9 cellular contexts compared by ENCODE assay signal in genomic region chr18:5294113-5294617, GRCh38. TPM values are rescaled to one million over a fixed set of nuclear protein-coding genes. Genes with fewer than 3 reads are reported as not detected.
A peak's percentile ranks its signal among the peaks of the same experiment; 100 is the strongest.
DNase-seq lines count a peak whose midpoint lies in the region; ATAC-seq, FAIRE-seq and TF ChIP-seq lines count a peak whose summit lies in the region.
"Had no signal": no experiment of that assay in that cellular context is flagged by ENCODE, and none has a peak within 500 bp of the region (broad histone marks: within the 10 kb centered on the region; RNA-seq: fewer than 3 reads in every experiment).

No MANE protein-coding gene starts in this region.

- H3K9me3 ChIP-seq in SU-DHL-6 (ENCODE audit: insufficient read depth, low read length) (no peaks in the 10 kb centered on the region), H1 (ENCODE audit: insufficient read depth in 2 of 2, low read depth in 1 of 2, low read length in 1 of 2) (no peaks in the 10 kb centered on the region), transverse colon (no peaks in the 10 kb centered on the region)

- no peak for TF ChIP-seq RAD21 in H1 (IDR thresholded peaks at IDR 0.05 in 1 of 2, conservative IDR thresholded peaks at IDR 0.05 in 1 of 2; ENCODE audit: low read depth in 2 of 2, low read length in 2 of 2)

- H3K79me2 ChIP-seq in SU-DHL-6 (ENCODE audit: insufficient read depth, low read length) (peaks cover 21% of the 10 kb centered on the region), H1 (ENCODE audit: control insufficient read depth in 1 of 2, insufficient read depth in 2 of 2, low read length in 2 of 2) (peaks cover 0 to 7% of the 10 kb centered on the region in 2 experiments; a peak in 2 of 4 replicates)

- no peak overlapping the region for H2BK12ac ChIP-seq in H1 (ENCODE audit: low read depth, low read length)

- no peak overlapping the region for H2BK120ac ChIP-seq in H1 (replicated peaks; ENCODE audit: low read depth, low read length)

- POLR2A ChIA-PET in H1 (lab: Charles Lee; ENCODE audit: partially characterized antibody): interaction anchor here (1.0 to 3.3 kb wide), 6 partner anchors 10 to 211 kb away, joined by 3 to 21 read pairs (median 10); no protein-coding TSS in a partner anchor

- no peak overlapping the region for H2BK20ac ChIP-seq in H1 (ENCODE audit: low read length)

- H3K9ac ChIP-seq in SU-DHL-6 (ENCODE audit: low read length): peak overlapping the region; percentile 79
- peak overlapping the region; percentile 74 to 94 (median 90) for H3K9ac ChIP-seq in H1 (replicated peaks in 1 of 4; ENCODE audit: extremely low read depth in 1 of 4, low read depth in 3 of 4, low read length in 3 of 4)

- H4K91ac ChIP-seq in H1 (replicated peaks; ENCODE audit: insufficient read length, low read length): no peak overlapping the region

- peak overlapping the region; percentile 86; the same call in 1 of the 2 replicates for H3K27ac ChIP-seq in SU-DHL-6 (ENCODE audit: low read depth, low read length)
- no peak overlapping the region; the same call in 1 of the 2 replicates for H3K27ac ChIP-seq in H1 (ENCODE audit: low read depth, low read length)
- peak overlapping the region; percentile 97 to 99 (median 98) for H3K27ac ChIP-seq in transverse colon

- no peak for TF ChIP-seq CTCF in SU-DHL-6 (IDR thresholded peaks at IDR 0.05; ENCODE audit: insufficient read depth, low read length, poor library complexity, severe bottlenecking)
- no peak for TF ChIP-seq CTCF in H1 (IDR thresholded peaks at IDR 0.05; ENCODE audit: control extremely low read depth in 1 of 3, insufficient read depth in 1 of 3, low read depth in 1 of 3, low read length in 3 of 3)
- TF ChIP-seq CTCF in transverse colon (IDR thresholded peaks at IDR 0.05): no peak

- H2BK15ac ChIP-seq in H1 (ENCODE audit: low read length): no peak overlapping the region

- H3K27me3 ChIP-seq in SU-DHL-6 (ENCODE audit: low read length) (no peaks in the 10 kb centered on the region), H1 (replicated peaks in 1 of 4; ENCODE audit: control insufficient read depth in 3 of 4, extremely low read depth in 1 of 4, insufficient read depth in 3 of 4, low read length in 3 of 4) (peaks cover 0 to 16% (median 9%) of the 10 kb centered on the region in 4 experiments; a peak in 6 of 7 replicates), transverse colon (no peaks in the 10 kb centered on the region)

- no peak for FAIRE-seq in H1 (lab: Jason Lieb, UNC)
- FAIRE-seq: endometrium had no signal

- no peaks in the 10 kb centered on the region for H3K79me1 ChIP-seq in H1 (ENCODE audit: low read depth, low read length)

- peak overlapping the region; percentile 86 for H3K4me3 Mint-ChIP-seq in natural killer cell treated with Interleukin-12 subunit alpha and Interleukin-12 subunit beta and Interleukin-15 and Interleukin-18, amount 100 ng/mL, for 72 hours

- CTCF ChIA-PET in H1 (lab: Charles Lee; ENCODE audit: partially characterized antibody): interaction anchor here (1.0 to 1.7 kb wide), 4 partner anchors 10 to 221 kb away, joined by 4 read pairs; no protein-coding TSS in a partner anchor

- in situ Hi-C loops in transverse colon (cut with MboI; ENCODE audit: low pct_ligation_motif_present in 1 of 4, low pct_unique_long_range_greater_than_20kb in 1 of 4, low sequenced_read_pairs in 3 of 4): loop anchor here in 1 of 4 donors (10.0 kb wide), 1 partner anchor 59 kb away; no protein-coding TSS in a partner anchor

- no peak overlapping the region for H2AK5ac ChIP-seq in H1 (ENCODE audit: low read depth, low read length)

- H3K9me3 Mint-ChIP-seq in natural killer cell treated with Interleukin-12 subunit alpha and Interleukin-12 subunit beta and Interleukin-15 and Interleukin-18, amount 100 ng/mL, for 72 hours: no peaks in the 10 kb centered on the region

- H3K4me3 ChIP-seq in SU-DHL-6 (ENCODE audit: insufficient read depth, low read length, poor library complexity, severe bottlenecking) (peak overlapping the region; percentile 69), H1 (ENCODE audit: extremely low read depth in 1 of 4, insufficient read depth in 2 of 4, low read depth in 3 of 4, low read length in 4 of 4) (peak overlapping the region; percentile 81 to 90 (median 84)), transverse colon (peak overlapping the region; percentile 80 to 94 (median 86))

- H3K27ac Mint-ChIP-seq in natural killer cell treated with Interleukin-12 subunit alpha and Interleukin-12 subunit beta and Interleukin-15 and Interleukin-18, amount 100 ng/mL, for 72 hours: peak overlapping the region; percentile 85 to 90

- H2AFZ ChIP-seq in SU-DHL-6 (ENCODE audit: low read depth, low read length, severe bottlenecking) (no peak overlapping the region), H1 (ENCODE audit: low read length) (peak overlapping the region; percentile 48; the same call in 1 of the 2 replicates)

- TF ChIP-seq POLR2A in H1 (IDR thresholded peaks at IDR 0.05; ENCODE audit: control extremely low read depth in 1 of 2, low read depth in 2 of 2, low read length in 2 of 2) (no peak), transverse colon (IDR thresholded peaks at IDR 0.05) (no peak)

- peaks cover 0 to 3% of the 10 kb centered on the region in 2 donors for H3K27me3 Mint-ChIP-seq in natural killer cell treated with Interleukin-12 subunit alpha and Interleukin-12 subunit beta and Interleukin-15 and Interleukin-18, amount 100 ng/mL, for 72 hours

- peaks cover 15% of the 10 kb centered on the region for H3K36me3 Mint-ChIP-seq in natural killer cell treated with Interleukin-12 subunit alpha and Interleukin-12 subunit beta and Interleukin-15 and Interleukin-18, amount 100 ng/mL, for 72 hours

- intact Hi-C loops in transverse colon (cut with DNase I; ENCODE audit: low total_unique reads): loop anchor here (10.0 kb wide), 1 partner anchor 59 kb away; no protein-coding TSS in a partner anchor

- H3K4me2 ChIP-seq in SU-DHL-6 (ENCODE audit: low read depth, low read length, poor library complexity, severe bottlenecking) (peak overlapping the region; percentile 83), H1 (ENCODE audit: insufficient read depth in 1 of 2, low read depth in 2 of 2, low read length in 2 of 2) (peak overlapping the region; percentile 73 to 95)

- H3K36me3 ChIP-seq in SU-DHL-6 (ENCODE audit: low read length): peaks cover 12% of the 10 kb centered on the region; the same call in 1 of the 2 replicates
- H3K36me3 ChIP-seq in H1 (ENCODE audit: control insufficient read depth in 2 of 4, insufficient read depth in 4 of 4, low read length in 3 of 4): peaks cover 2 to 17% (median 14%) of the 10 kb centered on the region in 4 experiments; a peak in 6 of 8 replicates
- peaks cover 0 to 10% (median 5%) of the 10 kb centered on the region in 4 donors for H3K36me3 ChIP-seq in transverse colon

- H3F3A ChIP-seq in SU-DHL-6 (ENCODE audit: insufficient read depth): peaks cover 5% of the 10 kb centered on the region; the same call in 1 of the 2 replicates

- no peak overlapping the region for H2BK5ac ChIP-seq in H1 (ENCODE audit: low read depth, low read length)

- H3K4ac ChIP-seq in H1 (replicated peaks; ENCODE audit: insufficient read length, low read depth, low read length): no peak overlapping the region

- peak overlapping the region; percentile 89; the same call in 1 of the 2 replicates for H4K8ac ChIP-seq in H1 (ENCODE audit: extremely low read depth, insufficient read depth, low read length)

- ATAC-seq in natural killer cell treated with Interleukin-12 subunit alpha and Interleukin-12 subunit beta and Interleukin-15 and Interleukin-18, amount 100 ng/mL, for 72 hours: no peak

- H3K23me2 ChIP-seq in H1 (ENCODE audit: low read depth, low read length): peaks cover 4% of the 10 kb centered on the region; the same call in 1 of the 2 replicates

- no peaks in the 10 kb centered on the region for H4K20me1 ChIP-seq in SU-DHL-6 (ENCODE audit: low read depth, low read length)
- H4K20me1 ChIP-seq in H1 (replicated peaks in 1 of 2; ENCODE audit: control insufficient read depth in 1 of 2, insufficient read depth in 2 of 2, low read length in 2 of 2): no peaks in the 10 kb centered on the region

- H3K56ac ChIP-seq in H1 (replicated peaks; ENCODE audit: insufficient read length, low read depth, low read length): no peak overlapping the region

- no peak overlapping the region; the same call in 1 of the 2 replicates for H3K18ac ChIP-seq in H1 (ENCODE audit: extremely low read depth, low read length)

- no peak overlapping the region for H3K23ac ChIP-seq in H1 (ENCODE audit: insufficient read length)

- 49% methylated on average over 8 of the region's 9 CpGs; no CpG with 5 or more reads in 1 of the 2 experiments for WGBS in H1 (ENCODE audit: extremely low coverage in 1 of 2, insufficient coverage in 1 of 2, insufficient read length in 1 of 2, insufficient replicate concordance in 2 of 2, low coverage in 1 of 2, low lambda C conversion rate in 2 of 2, missing lambda C conversion rate in 1 of 2), 2 experiments
- WGBS in transverse colon (ENCODE audit: low coverage in 1 of 2), 2 donors: 31% methylated on average over 9 of the region's 9 CpGs; no CpG with 5 or more reads in 1 of the 2 donors

- peaks cover 30 to 33% of the 10 kb centered on the region in 2 donors for H3K4me1 Mint-ChIP-seq in natural killer cell treated with Interleukin-12 subunit alpha and Interleukin-12 subunit beta and Interleukin-15 and Interleukin-18, amount 100 ng/mL, for 72 hours (ENCODE audit: low read depth in 2 of 2)

- DNase-seq in SIG-M5 treated with dmso at 0.1 percent for 504 hours (lab: John Stamatoyannopoulos, UW; ENCODE audit: unreplicated experiment) (peak; percentile 31), SIG-M5 (lab: John Stamatoyannopoulos, UW) (no peak), H1 (ENCODE audit: low read depth in 1 of 2, low spot score in 2 of 2) (no peak), transverse colon (peak; percentile 73), NCI-H1436 (lab: John Stamatoyannopoulos, UW) (no peak), islet precursor cell (no peak)
- no peak for DNase-seq in natural killer cell treated with Interleukin-12 subunit alpha and Interleukin-12 subunit beta and Interleukin-15 and Interleukin-18, amount 100 ng/mL, for 72 hours (ENCODE audit: low spot score)

- TF ChIP-seq EP300 in H1 (IDR thresholded peaks at IDR 0.05; ENCODE audit: borderline replicate concordance in 1 of 2, low read depth in 2 of 2, low read length in 2 of 2): no peak
- TF ChIP-seq EP300 in transverse colon (IDR thresholded peaks at IDR 0.05; ENCODE audit: low read depth): no peak

- no peaks in the 10 kb centered on the region for H3K9me2 ChIP-seq in SU-DHL-6 (replicated peaks; ENCODE audit: insufficient read depth, low read length)

- H4K5ac ChIP-seq in H1 (ENCODE audit: insufficient read length, low read depth, low read length): no peak overlapping the region

- H3K14ac ChIP-seq in H1 (ENCODE audit: insufficient read length): no peak overlapping the region

- H3K4me1 ChIP-seq in H1 (replicated peaks in 1 of 4; ENCODE audit: control insufficient read depth in 3 of 4, insufficient read depth in 4 of 4, low read length in 3 of 4) (peaks cover 4 to 9% (median 5%) of the 10 kb centered on the region in 4 experiments), transverse colon (peaks cover 0 to 24% (median 11%) of the 10 kb centered on the region in 4 donors)

RNA-seq across cellular contexts. Expression of gene ZBTB14, which starts 1.4 kb away (rescaled TPM):
- total RNA-seq in H1 (2021; fragmentation: NEBNext Ultra II Directional; extraction: Animal tissue kit (Norgen Biotek cat#: 25700)): 15.8 and 18.3 TPM in 2 replicates
- polyA plus RNA-seq in H1 (2011; rRNA removed): 4.6 and 5.2 TPM in 2 replicates
- 10.7 TPM for polyA plus RNA-seq in H1 (2011; cell fraction: cytosol; rRNA removed)
- 7.0 TPM for polyA plus RNA-seq in H1 (2011; cell fraction: nucleus; rRNA removed)
- 8.0 to 15.1 TPM (median 9.7 TPM) in 4 replicates for polyA plus RNA-seq in H1 (2012, experiment 1 of 2)
- 2.6 TPM for polyA plus RNA-seq in H1 (2012, experiment 2 of 2)
- 10.8 TPM for polyA plus RNA-seq in H1 (2013, experiment 1 of 2)
- 8.7 TPM for polyA plus RNA-seq in H1 (2013, experiment 2 of 2)
- polyA minus RNA-seq in H1 (2011; rRNA and poly(A)+ RNA removed): 11.4 and 14.2 TPM in 2 replicates
- 9.8 TPM for polyA minus RNA-seq in H1 (2011; cell fraction: cytosol; rRNA and poly(A)+ RNA removed)
- 15.3 TPM for polyA minus RNA-seq in H1 (2011; cell fraction: nucleus; rRNA and poly(A)+ RNA removed)
- 10 to 100 TPM; 14.4 to 17.5 TPM for total RNA-seq in natural killer cell treated with Interleukin-12 subunit alpha and Interleukin-12 subunit beta and Interleukin-15 and Interleukin-18, amount 100 ng/mL, for 72 hours
- 10 to 100 TPM in 3 of 4 donors, 1 to 10 TPM in 1; 9.0 to 47.2 (median 11.1) TPM for total RNA-seq in transverse colon

Comparison
In these comparisons a context has a peak if more than half of its experiments do, and no peak if none do; other contexts are left out.
1. DNase-seq: peak in SIG-M5 treated with dmso at 0.1 percent for 504 hours (single experiment) and transverse colon (single experiment); none in SIG-M5 (single experiment), H1 (0 of 2), natural killer cell treated with Interleukin-12 subunit alpha and Interleukin-12 subunit beta and Interleukin-15 and Interleukin-18, amount 100 ng/mL, for 72 hours (single experiment), NCI-H1436 (single experiment) and islet precursor cell (single experiment).
2. Peak in every context shown above with its lines, with median percentiles within 50 percentile points of each other: H3K4me3 ChIP-seq.